In genomic region chr9:121267689-121268597, GRCh38 we compare ENCODE assay signal across 8 cellular contexts.
DNase-seq lines count a peak whose midpoint lies in the region; ATAC-seq and TF ChIP-seq lines count a peak whose summit lies in the region.

Gene GSN, plus strand, starts transcription at chr9:121268162. Its CDS starts 33,810 bp downstream, at chr9:121301972.

- H3K27ac ChIP-seq in coronary artery (peak within 1 kb of the TSS; percentile 93 to 97), layer of hippocampus (ENCODE audit: low read depth, low read length) (peak within 1 kb of the TSS; percentile 95)

- H3K4me3 ChIP-seq in GM06990 (replicated peaks; ENCODE audit: low read depth, low read length): peak within 1 kb of the TSS; percentile 58
- peak within 1 kb of the TSS; percentile 91 for H3K4me3 ChIP-seq in coronary artery

- no peak for ATAC-seq in GM18873 (IDR thresholded peaks at IDR 0.05; ENCODE audit: low FRiP score, unreplicated experiment)

- peak; percentile 59 for DNase-seq in GM06990 (ENCODE audit: extremely low read depth, insufficient read length)
- peak; percentile 77 for DNase-seq in HEK293T (ENCODE audit: extremely low spot score)
- peak; percentile 3 for DNase-seq in NCI-H146 treated with DMSO at 0.1 percent for 48 hours (lab: John Stamatoyannopoulos, UW; ENCODE audit: unreplicated experiment)
- peak; percentile 6 to 34 for DNase-seq in activated CD4-positive, alpha-beta T cell treated with anti-CD3 and anti-CD28 coated beads for 24 hours (ENCODE audit: low read depth in 2 of 2)
- DNase-seq in coronary artery (ENCODE audit: low spot score): peak; percentile 88
- peak; percentile 20 to 37 for DNase-seq in stimulated activated CD4-positive, alpha-beta T cell treated with anti-CD3 and anti-CD28 coated beads, Interleukin-1b, Interleukin-23, amount 100 ng/mL, for 4 hours (ENCODE audit: low read depth in 2 of 2)

- POLR2A ChIA-PET in HEK293T (lab: Yijun Ruan, JAX): interaction anchor here (0.7 to 2.2 kb wide), 7 partner anchors 11 to 119 kb away, joined by 3 to 14 read pairs (median 3); partner anchors contain the start of gene RAB14

- TF ChIP-seq CTCF in GM06990 (IDR thresholded peaks at IDR 0.05; ENCODE audit: insufficient read depth, low read length, poor library complexity, severe bottlenecking) (no peak), coronary artery (IDR thresholded peaks at IDR 0.05) (no peak)

- no peaks in the 10 kb centered on the region for H3K36me3 ChIP-seq in GM06990 (ENCODE audit: control insufficient read depth, insufficient read depth, low read length)

- H3K27me3 ChIP-seq in GM06990 (replicated peaks; ENCODE audit: control insufficient read depth, insufficient read depth, low read length) (no peaks in the 10 kb centered on the region), layer of hippocampus (ENCODE audit: control insufficient read depth, insufficient read depth, low read length) (no peaks in the 10 kb centered on the region)

- CTCF ChIA-PET in HEK293T (lab: Yijun Ruan, JAX): interaction anchor here (0.8 to 2.5 kb wide), 3 partner anchors 10 to 43 kb away, joined by 3 to 28 read pairs (median 3); no protein-coding TSS in a partner anchor

TF ChIP-seq in HEK293T, 16 proteins besides CTCF, POLR2A, EP300 and RAD21:
- TF ChIP-seq FOXK2 (IDR thresholded peaks at IDR 0.05) (no peak), FOXA1 (IDR thresholded peaks at IDR 0.05) (no peak), TARDBP (IDR thresholded peaks at IDR 0.05) (no peak), ZNF384 (IDR thresholded peaks at IDR 0.05) (no peak), PKNOX1 (IDR thresholded peaks at IDR 0.05) (no peak)

Comparison
In these comparisons a context has a peak if more than half of its experiments do, and no peak if none do; other contexts are left out.
1. DNase-seq: peak in every context shown above with its lines; median percentile 88 in coronary artery; 77 in HEK293T; 59 in GM06990; 28 in stimulated activated CD4-positive, alpha-beta T cell treated with anti-CD3 and anti-CD28 coated beads, Interleukin-1b, Interleukin-23, amount 100 ng/mL, for 4 hours; 20 in activated CD4-positive, alpha-beta T cell treated with anti-CD3 and anti-CD28 coated beads for 24 hours; 3 in NCI-H146 treated with DMSO at 0.1 percent for 48 hours.